In the genomic region with DNA sequence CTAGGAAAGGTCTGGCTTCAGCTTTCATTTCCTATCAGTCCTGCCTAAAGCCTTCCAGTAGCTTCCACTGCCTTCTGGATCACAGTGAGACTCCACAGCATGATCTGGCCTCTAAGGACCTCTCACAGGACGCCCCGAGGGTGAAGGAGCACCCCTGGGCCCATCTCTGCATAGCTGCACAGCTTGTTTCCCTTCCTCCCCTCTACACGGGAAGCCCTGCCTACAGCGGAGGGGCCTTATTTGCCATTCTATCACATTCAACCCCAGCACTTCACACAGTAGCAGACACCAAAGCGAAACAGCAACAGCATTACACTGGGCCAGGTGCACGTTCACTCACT, we compare ENCODE assay signal across 2 cellular contexts.
TF ChIP-seq lines count a peak whose summit lies in the region.

No MANE protein-coding gene starts in this region.

TF ChIP-seq in GM23338, 12 proteins besides CTCF, POLR2A, EP300 and RAD21:
- TF ChIP-seq, protein P1, sequence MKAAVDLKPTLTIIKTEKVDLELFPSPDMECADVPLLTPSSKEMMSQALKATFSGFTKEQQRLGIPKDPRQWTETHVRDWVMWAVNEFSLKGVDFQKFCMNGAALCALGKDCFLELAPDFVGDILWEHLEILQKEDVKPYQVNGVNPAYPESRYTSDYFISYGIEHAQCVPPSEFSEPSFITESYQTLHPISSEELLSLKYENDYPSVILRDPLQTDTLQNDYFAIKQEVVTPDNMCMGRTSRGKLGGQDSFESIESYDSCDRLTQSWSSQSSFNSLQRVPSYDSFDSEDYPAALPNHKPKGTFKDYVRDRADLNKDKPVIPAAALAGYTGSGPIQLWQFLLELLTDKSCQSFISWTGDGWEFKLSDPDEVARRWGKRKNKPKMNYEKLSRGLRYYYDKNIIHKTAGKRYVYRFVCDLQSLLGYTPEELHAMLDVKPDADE (IDR thresholded peaks at IDR 0.05) = no peak
- TF ChIP-seq POLR2AphosphoS5 (IDR thresholded peaks at IDR 0.05; ENCODE audit: low read depth) (no peak), EZH2 (IDR thresholded peaks at IDR 0.05; ENCODE audit: low read depth, unreplicated experiment) (no peak)
TF ChIP-seq in GM23338: peak in this region for 0.

TF ChIP-seq in GM12878, 131 proteins besides CTCF, POLR2A, EP300 and RAD21:
- TF ChIP-seq, protein P2, sequence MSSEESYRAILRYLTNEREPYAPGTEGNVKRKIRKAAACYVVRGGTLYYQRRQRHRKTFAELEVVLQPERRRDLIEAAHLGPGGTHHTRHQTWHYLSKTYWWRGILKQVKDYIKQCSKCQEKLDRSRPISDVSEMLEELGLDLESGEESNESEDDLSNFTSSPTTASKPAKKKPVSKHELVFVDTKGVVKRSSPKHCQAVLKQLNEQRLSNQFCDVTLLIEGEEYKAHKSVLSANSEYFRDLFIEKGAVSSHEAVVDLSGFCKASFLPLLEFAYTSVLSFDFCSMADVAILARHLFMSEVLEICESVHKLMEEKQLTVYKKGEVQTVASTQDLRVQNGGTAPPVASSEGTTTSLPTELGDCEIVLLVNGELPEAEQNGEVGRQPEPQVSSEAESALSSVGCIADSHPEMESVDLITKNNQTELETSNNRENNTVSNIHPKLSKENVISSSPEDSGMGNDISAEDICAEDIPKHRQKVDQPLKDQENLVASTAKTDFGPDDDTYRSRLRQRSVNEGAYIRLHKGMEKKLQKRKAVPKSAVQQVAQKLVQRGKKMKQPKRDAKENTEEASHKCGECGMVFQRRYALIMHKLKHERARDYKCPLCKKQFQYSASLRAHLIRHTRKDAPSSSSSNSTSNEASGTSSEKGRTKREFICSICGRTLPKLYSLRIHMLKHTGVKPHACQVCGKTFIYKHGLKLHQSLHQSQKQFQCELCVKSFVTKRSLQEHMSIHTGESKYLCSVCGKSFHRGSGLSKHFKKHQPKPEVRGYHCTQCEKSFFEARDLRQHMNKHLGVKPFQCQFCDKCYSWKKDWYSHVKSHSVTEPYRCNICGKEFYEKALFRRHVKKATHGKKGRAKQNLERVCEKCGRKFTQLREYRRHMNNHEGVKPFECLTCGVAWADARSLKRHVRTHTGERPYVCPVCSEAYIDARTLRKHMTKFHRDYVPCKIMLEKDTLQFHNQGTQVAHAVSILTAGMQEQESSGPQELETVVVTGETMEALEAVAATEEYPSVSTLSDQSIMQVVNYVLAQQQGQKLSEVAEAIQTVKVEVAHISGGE (CRISPR knock-in tag; IDR thresholded peaks at IDR 0.05) = no peak
- TF ChIP-seq SMAD1 (IDR thresholded peaks at IDR 0.05; ENCODE audit: low read depth, partially characterized antibody) (no peak), NRF1 (conservative IDR thresholded peaks at IDR 0.05; ENCODE audit: low read depth, low read length) (no peak), DPF2 (IDR thresholded peaks at IDR 0.05) (no peak), NR2F1 (conservative IDR thresholded peaks at IDR 0.05) (no peak), MEF2A (IDR thresholded peaks at IDR 0.05; ENCODE audit: insufficient read depth, low read depth, low read length) (no peak), TAF1 (IDR thresholded peaks at IDR 0.05; ENCODE audit: borderline replicate concordance, low read depth, low read length) (no peak), TCF12 (IDR thresholded peaks at IDR 0.05; ENCODE audit: low read depth, low read length) (no peak), ZNF24 (IDR thresholded peaks at IDR 0.05) (no peak), POLR2AphosphoS5 (IDR thresholded peaks at IDR 0.05; ENCODE audit: low read length) (no peak), CEBPB (IDR thresholded peaks at IDR 0.05; ENCODE audit: borderline replicate concordance in 1 of 2, low read depth in 2 of 2, low read length in 2 of 2) (no peak), SRF (IDR thresholded peaks at IDR 0.05; ENCODE audit: low read depth in 2 of 2, low read length in 2 of 2) (no peak), HDGF (IDR thresholded peaks at IDR 0.05) (peak; percentile 30; the same call in 1 of the 2 replicates), EED (IDR thresholded peaks at IDR 0.05; ENCODE audit: low read depth) (peak; percentile 17; the same call in 1 of the 2 replicates), ETV6 (conservative IDR thresholded peaks at IDR 0.05 in 1 of 2, IDR thresholded peaks at IDR 0.05 in 1 of 2; ENCODE audit: borderline replicate concordance in 1 of 2, low read depth in 1 of 2) (no peak), NBN (IDR thresholded peaks at IDR 0.05) (no peak), BHLHE40 (IDR thresholded peaks at IDR 0.05; ENCODE audit: borderline replicate concordance in 1 of 2, low read depth in 2 of 2, low read length in 1 of 2) (peak in 1 of 2 experiments; percentile 27; a peak in 1 of 4 replicates), SUZ12 (IDR thresholded peaks at IDR 0.05; ENCODE audit: unreplicated experiment) (no peak), SMC3 (IDR thresholded peaks at IDR 0.05; ENCODE audit: borderline replicate concordance, low read length) (no peak)
- TF ChIP-seq, protein P3, sequence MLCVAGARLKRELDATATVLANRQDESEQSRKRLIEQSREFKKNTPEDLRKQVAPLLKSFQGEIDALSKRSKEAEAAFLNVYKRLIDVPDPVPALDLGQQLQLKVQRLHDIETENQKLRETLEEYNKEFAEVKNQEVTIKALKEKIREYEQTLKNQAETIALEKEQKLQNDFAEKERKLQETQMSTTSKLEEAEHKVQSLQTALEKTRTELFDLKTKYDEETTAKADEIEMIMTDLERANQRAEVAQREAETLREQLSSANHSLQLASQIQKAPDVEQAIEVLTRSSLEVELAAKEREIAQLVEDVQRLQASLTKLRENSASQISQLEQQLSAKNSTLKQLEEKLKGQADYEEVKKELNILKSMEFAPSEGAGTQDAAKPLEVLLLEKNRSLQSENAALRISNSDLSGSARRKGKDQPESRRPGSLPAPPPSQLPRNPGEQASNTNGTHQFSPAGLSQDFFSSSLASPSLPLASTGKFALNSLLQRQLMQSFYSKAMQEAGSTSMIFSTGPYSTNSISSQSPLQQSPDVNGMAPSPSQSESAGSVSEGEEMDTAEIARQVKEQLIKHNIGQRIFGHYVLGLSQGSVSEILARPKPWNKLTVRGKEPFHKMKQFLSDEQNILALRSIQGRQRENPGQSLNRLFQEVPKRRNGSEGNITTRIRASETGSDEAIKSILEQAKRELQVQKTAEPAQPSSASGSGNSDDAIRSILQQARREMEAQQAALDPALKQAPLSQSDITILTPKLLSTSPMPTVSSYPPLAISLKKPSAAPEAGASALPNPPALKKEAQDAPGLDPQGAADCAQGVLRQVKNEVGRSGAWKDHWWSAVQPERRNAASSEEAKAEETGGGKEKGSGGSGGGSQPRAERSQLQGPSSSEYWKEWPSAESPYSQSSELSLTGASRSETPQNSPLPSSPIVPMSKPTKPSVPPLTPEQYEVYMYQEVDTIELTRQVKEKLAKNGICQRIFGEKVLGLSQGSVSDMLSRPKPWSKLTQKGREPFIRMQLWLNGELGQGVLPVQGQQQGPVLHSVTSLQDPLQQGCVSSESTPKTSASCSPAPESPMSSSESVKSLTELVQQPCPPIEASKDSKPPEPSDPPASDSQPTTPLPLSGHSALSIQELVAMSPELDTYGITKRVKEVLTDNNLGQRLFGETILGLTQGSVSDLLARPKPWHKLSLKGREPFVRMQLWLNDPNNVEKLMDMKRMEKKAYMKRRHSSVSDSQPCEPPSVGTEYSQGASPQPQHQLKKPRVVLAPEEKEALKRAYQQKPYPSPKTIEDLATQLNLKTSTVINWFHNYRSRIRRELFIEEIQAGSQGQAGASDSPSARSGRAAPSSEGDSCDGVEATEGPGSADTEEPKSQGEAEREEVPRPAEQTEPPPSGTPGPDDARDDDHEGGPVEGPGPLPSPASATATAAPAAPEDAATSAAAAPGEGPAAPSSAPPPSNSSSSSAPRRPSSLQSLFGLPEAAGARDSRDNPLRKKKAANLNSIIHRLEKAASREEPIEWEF (IDR thresholded peaks at IDR 0.05; ENCODE audit: insufficient replicate concordance, low read depth, low read length) = no peak
- TF ChIP-seq, protein P4, sequence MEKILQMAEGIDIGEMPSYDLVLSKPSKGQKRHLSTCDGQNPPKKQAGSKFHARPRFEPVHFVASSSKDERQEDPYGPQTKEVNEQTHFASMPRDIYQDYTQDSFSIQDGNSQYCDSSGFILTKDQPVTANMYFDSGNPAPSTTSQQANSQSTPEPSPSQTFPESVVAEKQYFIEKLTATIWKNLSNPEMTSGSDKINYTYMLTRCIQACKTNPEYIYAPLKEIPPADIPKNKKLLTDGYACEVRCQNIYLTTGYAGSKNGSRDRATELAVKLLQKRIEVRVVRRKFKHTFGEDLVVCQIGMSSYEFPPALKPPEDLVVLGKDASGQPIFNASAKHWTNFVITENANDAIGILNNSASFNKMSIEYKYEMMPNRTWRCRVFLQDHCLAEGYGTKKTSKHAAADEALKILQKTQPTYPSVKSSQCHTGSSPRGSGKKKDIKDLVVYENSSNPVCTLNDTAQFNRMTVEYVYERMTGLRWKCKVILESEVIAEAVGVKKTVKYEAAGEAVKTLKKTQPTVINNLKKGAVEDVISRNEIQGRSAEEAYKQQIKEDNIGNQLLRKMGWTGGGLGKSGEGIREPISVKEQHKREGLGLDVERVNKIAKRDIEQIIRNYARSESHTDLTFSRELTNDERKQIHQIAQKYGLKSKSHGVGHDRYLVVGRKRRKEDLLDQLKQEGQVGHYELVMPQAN (conservative IDR thresholded peaks at IDR 0.05) = no peak
- TF ChIP-seq, protein P5, sequence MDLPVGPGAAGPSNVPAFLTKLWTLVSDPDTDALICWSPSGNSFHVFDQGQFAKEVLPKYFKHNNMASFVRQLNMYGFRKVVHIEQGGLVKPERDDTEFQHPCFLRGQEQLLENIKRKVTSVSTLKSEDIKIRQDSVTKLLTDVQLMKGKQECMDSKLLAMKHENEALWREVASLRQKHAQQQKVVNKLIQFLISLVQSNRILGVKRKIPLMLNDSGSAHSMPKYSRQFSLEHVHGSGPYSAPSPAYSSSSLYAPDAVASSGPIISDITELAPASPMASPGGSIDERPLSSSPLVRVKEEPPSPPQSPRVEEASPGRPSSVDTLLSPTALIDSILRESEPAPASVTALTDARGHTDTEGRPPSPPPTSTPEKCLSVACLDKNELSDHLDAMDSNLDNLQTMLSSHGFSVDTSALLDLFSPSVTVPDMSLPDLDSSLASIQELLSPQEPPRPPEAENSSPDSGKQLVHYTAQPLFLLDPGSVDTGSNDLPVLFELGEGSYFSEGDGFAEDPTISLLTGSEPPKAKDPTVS (IDR thresholded peaks at IDR 0.05; ENCODE audit: low read depth, low read length) = no peak
- TF ChIP-seq, protein P6, sequence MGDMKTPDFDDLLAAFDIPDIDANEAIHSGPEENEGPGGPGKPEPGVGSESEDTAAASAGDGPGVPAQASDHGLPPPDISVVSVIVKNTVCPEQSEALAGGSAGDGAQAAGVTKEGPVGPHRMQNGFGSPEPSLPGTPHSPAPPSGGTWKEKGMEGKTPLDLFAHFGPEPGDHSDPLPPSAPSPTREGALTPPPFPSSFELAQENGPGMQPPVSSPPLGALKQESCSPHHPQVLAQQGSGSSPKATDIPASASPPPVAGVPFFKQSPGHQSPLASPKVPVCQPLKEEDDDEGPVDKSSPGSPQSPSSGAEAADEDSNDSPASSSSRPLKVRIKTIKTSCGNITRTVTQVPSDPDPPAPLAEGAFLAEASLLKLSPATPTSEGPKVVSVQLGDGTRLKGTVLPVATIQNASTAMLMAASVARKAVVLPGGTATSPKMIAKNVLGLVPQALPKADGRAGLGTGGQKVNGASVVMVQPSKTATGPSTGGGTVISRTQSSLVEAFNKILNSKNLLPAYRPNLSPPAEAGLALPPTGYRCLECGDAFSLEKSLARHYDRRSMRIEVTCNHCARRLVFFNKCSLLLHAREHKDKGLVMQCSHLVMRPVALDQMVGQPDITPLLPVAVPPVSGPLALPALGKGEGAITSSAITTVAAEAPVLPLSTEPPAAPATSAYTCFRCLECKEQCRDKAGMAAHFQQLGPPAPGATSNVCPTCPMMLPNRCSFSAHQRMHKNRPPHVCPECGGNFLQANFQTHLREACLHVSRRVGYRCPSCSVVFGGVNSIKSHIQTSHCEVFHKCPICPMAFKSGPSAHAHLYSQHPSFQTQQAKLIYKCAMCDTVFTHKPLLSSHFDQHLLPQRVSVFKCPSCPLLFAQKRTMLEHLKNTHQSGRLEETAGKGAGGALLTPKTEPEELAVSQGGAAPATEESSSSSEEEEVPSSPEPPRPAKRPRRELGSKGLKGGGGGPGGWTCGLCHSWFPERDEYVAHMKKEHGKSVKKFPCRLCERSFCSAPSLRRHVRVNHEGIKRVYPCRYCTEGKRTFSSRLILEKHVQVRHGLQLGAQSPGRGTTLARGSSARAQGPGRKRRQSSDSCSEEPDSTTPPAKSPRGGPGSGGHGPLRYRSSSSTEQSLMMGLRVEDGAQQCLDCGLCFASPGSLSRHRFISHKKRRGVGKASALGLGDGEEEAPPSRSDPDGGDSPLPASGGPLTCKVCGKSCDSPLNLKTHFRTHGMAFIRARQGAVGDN (IDR thresholded peaks at IDR 0.05) = no peak
- TF ChIP-seq, protein P7, sequence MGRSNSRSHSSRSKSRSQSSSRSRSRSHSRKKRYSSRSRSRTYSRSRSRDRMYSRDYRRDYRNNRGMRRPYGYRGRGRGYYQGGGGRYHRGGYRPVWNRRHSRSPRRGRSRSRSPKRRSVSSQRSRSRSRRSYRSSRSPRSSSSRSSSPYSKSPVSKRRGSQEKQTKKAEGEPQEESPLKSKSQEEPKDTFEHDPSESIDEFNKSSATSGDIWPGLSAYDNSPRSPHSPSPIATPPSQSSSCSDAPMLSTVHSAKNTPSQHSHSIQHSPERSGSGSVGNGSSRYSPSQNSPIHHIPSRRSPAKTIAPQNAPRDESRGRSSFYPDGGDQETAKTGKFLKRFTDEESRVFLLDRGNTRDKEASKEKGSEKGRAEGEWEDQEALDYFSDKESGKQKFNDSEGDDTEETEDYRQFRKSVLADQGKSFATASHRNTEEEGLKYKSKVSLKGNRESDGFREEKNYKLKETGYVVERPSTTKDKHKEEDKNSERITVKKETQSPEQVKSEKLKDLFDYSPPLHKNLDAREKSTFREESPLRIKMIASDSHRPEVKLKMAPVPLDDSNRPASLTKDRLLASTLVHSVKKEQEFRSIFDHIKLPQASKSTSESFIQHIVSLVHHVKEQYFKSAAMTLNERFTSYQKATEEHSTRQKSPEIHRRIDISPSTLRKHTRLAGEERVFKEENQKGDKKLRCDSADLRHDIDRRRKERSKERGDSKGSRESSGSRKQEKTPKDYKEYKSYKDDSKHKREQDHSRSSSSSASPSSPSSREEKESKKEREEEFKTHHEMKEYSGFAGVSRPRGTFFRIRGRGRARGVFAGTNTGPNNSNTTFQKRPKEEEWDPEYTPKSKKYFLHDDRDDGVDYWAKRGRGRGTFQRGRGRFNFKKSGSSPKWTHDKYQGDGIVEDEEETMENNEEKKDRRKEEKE (IDR thresholded peaks at IDR 0.05) = no peak
- TF ChIP-seq, protein P8, sequence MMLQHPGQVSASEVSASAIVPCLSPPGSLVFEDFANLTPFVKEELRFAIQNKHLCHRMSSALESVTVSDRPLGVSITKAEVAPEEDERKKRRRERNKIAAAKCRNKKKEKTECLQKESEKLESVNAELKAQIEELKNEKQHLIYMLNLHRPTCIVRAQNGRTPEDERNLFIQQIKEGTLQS (IDR thresholded peaks at IDR 0.05; ENCODE audit: borderline replicate concordance, extremely low read depth, low read depth, low read length) = no peak
